ENCODE assay signal across 9 cellular contexts in genomic region chr10:132452216-132452650, GRCh38. TPM values are rescaled to one million over a fixed set of nuclear protein-coding genes. Genes with fewer than 3 reads are reported as not detected.
DNase-seq lines count a peak whose midpoint lies in the region; ATAC-seq and TF ChIP-seq lines count a peak whose summit lies in the region.
"Had no signal": no experiment of that assay in that cellular context is flagged by ENCODE, and none has a peak within 500 bp of the region (broad histone marks: within the 10 kb centered on the region; RNA-seq: fewer than 3 reads in every experiment).

No MANE protein-coding gene starts in this region.

- TF ChIP-seq CTCF in heart left ventricle (IDR thresholded peaks at IDR 0.05), result peak in 11 of 12 donors; percentile 6 to 42 (median 25)

- H3K36me3 Mint-ChIP-seq in T-helper 17 cell (ENCODE audit: low read depth), result no peaks in the 10 kb centered on the region
- H3K36me3 Mint-ChIP-seq: activated naive CD4-positive, alpha-beta T cell treated with anti-CD3 and anti-CD28 coated beads, Interleukin-2, amount 50 U/mL, for 24 hours had no signal

- in situ Hi-C loops in GM23248 (cut with MboI), result loop anchor here (5.0 kb wide), 1 partner anchor 225 kb away; no protein-coding TSS in a partner anchor

- no peaks in the 10 kb centered on the region for H3K9me2 ChIP-seq in GM23248 (ENCODE audit: insufficient read depth)

- H3K4me2 ChIP-seq in GM23248 (ENCODE audit: unreplicated experiment), result no peak overlapping the region

- DNase-seq in H7 (peak; percentile 78), T-helper 17 cell (no peak), heart left ventricle (peak in 3 of 5 donors; percentile 34 to 65 (median 39)), left lobe of liver (ENCODE audit: low spot score) (no peak), GM23248 (no peak), SW480 (ENCODE audit: low spot score) (no peak)
- peak; percentile 49 for DNase-seq in stimulated activated CD4-positive, alpha-beta T cell treated with anti-CD3 and anti-CD28 coated beads, Interleukin-4, amount 100 ng/mL, for 1 hour

- peaks cover 0 to 35% (median 14%) of the 10 kb centered on the region in 12 donors for H3K4me1 ChIP-seq in heart left ventricle
- H3K4me1 ChIP-seq in GM23248 (ENCODE audit: insufficient read depth), result no peaks in the 10 kb centered on the region

- H3K27ac Mint-ChIP-seq in T-helper 17 cell, result peak overlapping the region; percentile 81

- H3K27me3 ChIP-seq in H7 (ENCODE audit: control insufficient read depth, insufficient read depth, low read length) (no peaks in the 10 kb centered on the region), heart left ventricle (no peaks in the 10 kb centered on the region), GM23248 (replicated peaks; ENCODE audit: insufficient read depth) (no peaks in the 10 kb centered on the region)

- no peak for TF ChIP-seq POLR2A in heart left ventricle (IDR thresholded peaks at IDR 0.05)

- H4K20me1 ChIP-seq in GM23248 (ENCODE audit: insufficient read depth), result no peaks in the 10 kb centered on the region

- intact Hi-C loops in heart left ventricle (cut with DNase I), result loop anchor here (1.0 to 10.0 kb wide), 10 partner anchors 55 to 673 kb away; partner anchors contain the start of gene PWWP2B (in 1 of the 10)

- H3K36me3 ChIP-seq in H7 (replicated peaks; ENCODE audit: control insufficient read depth, insufficient read depth, low read length), result no peaks in the 10 kb centered on the region
- H3K36me3 ChIP-seq in heart left ventricle, result no peaks in the 10 kb centered on the region
- no peaks in the 10 kb centered on the region for H3K36me3 ChIP-seq in GM23248 (ENCODE audit: low read depth)

- H3K79me2 ChIP-seq in GM23248 (ENCODE audit: insufficient read depth), result no peaks in the 10 kb centered on the region

- H3K4me3 ChIP-seq in H7 (ENCODE audit: insufficient read depth, low read depth, low read length), result no peak overlapping the region
- H3K4me3 ChIP-seq in heart left ventricle, result no peak overlapping the region
- no peak overlapping the region for H3K4me3 ChIP-seq in GM23248

- H3K9me3 ChIP-seq in T-helper 17 cell (ENCODE audit: control insufficient read depth, low read length, poor library complexity, severe bottlenecking) (no peaks in the 10 kb centered on the region), heart left ventricle (no peaks in the 10 kb centered on the region), GM23248 (ENCODE audit: low read depth) (no peaks in the 10 kb centered on the region)

- WGBS in heart left ventricle, 4 donors, result 82 to 90% (median 87%) methylated on average over 6 to 14 of the region's 14 CpGs
- 85 to 88% methylated on average over 8 to 12 of the region's 14 CpGs for WGBS in GM23248 (ENCODE audit: low coverage in 1 of 2, low lambda C conversion rate in 2 of 2, missing lambda C conversion rate in 2 of 2), 2 experiments

- ATAC-seq in T-helper 17 cell (no peak), heart left ventricle (peak in 3 of 4 donors; percentile 18 to 61 (median 32)), left lobe of liver (no peak), HG03439 (IDR thresholded peaks at IDR 0.05; ENCODE audit: unreplicated experiment) (no peak)

- H3F3A ChIP-seq in GM23248 (ENCODE audit: insufficient read depth), result 0 out of 2 replicates have a peak, but pooled peaks cover 5% of the 10 kb centered on the region

- no peak overlapping the region for H2AFZ ChIP-seq in GM23248

- no peaks in the 10 kb centered on the region for H3K27me3 Mint-ChIP-seq in T-helper 17 cell
- H3K27me3 Mint-ChIP-seq: activated naive CD4-positive, alpha-beta T cell treated with anti-CD3 and anti-CD28 coated beads, Interleukin-2, amount 50 U/mL, for 24 hours had no signal

- no peak overlapping the region for H3K9ac ChIP-seq in GM23248

- H3K27ac ChIP-seq in heart left ventricle (peak overlapping the region in 1 of 12 donors; percentile 43), GM23248 (no peak overlapping the region)

- H3K4me3 Mint-ChIP-seq in T-helper 17 cell, result no peak overlapping the region

- peaks cover 11% of the 10 kb centered on the region for H3K4me1 Mint-ChIP-seq in T-helper 17 cell

RNA-seq across cellular contexts. Expression of gene PWWP2B, which starts 55.2 kb away (rescaled TPM):
- 14.3 and 15.3 TPM in 2 replicates for total RNA-seq in H7 (2014; rRNA removed; shearing (Covaris generic))
- total RNA-seq in T-helper 17 cell, result 10 to 100 TPM; 15.7 to 16.7 TPM
- total RNA-seq in heart left ventricle, result 10 to 100 TPM; 10.5 to 23.5 (median 15.3) TPM
- polyA plus RNA-seq in heart left ventricle, result 10 to 100 TPM; 13.8 to 19.7 TPM
- total RNA-seq in left lobe of liver, result 5.8 TPM
- 2.4 and 5.8 TPM in 2 replicates for total RNA-seq in GM23248 (2014; rRNA removed; shearing (Covaris generic))
- 0.66 TPM in 2 replicates for polyA plus RNA-seq in GM23248 (2016; fragmentation: Nextera tagmentation; extraction: Ambion mirVana)

Comparison
In these comparisons a context has a peak if more than half of its experiments do, and no peak if none do; other contexts are left out.
1. DNase-seq: peak in H7 (single experiment), heart left ventricle (3 of 5) and stimulated activated CD4-positive, alpha-beta T cell treated with anti-CD3 and anti-CD28 coated beads, Interleukin-4, amount 100 ng/mL, for 1 hour (single experiment); none in T-helper 17 cell (0 of 3), left lobe of liver (single experiment), GM23248 (single experiment) and SW480 (single experiment).
2. ATAC-seq: peak in heart left ventricle (3 of 4); none in T-helper 17 cell (single experiment), left lobe of liver (single experiment) and HG03439 (single experiment).